1 cellular context compared by ENCODE assay signal in the genomic region with DNA sequence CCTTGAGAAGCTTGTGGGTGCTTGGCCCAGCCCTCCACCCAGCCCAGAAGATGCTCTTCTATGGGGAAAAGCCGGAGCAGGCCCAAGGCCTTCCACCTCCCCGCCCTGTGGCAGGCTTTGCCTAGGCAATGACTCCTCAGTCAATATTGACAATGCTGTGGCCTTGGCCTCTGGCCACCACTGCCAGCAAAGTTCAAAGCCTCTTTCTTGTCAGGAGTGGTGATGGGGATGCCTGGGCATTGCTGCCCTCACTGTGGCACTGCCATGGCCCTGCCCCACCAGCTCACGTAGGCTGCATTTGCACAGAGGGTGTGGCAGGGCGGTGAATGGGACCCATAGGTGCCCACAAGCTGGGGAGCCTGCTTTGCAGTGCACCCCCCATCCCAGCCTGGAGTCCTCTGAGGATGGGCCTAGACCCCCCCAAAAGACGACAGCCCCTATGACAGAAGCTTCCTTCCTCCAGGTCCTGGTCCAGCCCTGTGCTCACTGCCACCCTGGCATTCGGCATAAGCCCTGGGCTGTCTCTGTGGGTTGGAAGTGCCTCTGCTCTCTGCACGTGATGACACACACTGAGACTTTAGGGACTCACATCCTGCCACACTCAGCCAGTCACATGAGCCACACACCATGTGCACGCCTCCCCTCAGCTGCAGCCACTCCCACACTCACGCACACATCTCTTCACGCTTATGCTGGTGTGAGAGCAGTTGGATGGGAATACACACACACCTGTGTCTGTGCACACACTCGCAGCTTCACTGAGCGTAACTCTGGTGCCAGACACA.
A peak's percentile ranks its signal among the peaks of the same experiment; 100 is the strongest.
TF ChIP-seq lines count a peak whose summit lies in the region.

No MANE protein-coding gene starts in this region.

TF ChIP-seq in K562, 482 proteins besides CTCF, POLR2A, EP300 and RAD21:
- TF ChIP-seq ZBTB2 (IDR thresholded peaks at IDR 0.05) (no peak), SIN3B (IDR thresholded peaks at IDR 0.05; ENCODE audit: low read depth) (no peak), BHLHE40 (IDR thresholded peaks at IDR 0.05; ENCODE audit: low read length) (peak; percentile 39; the same call in 1 of the 2 replicates), E2F1 (CRISPR knock-in tag; IDR thresholded peaks at IDR 0.05) (no peak), POU5F1 (IDR thresholded peaks at IDR 0.05; ENCODE audit: borderline replicate concordance, low read depth, low read length, partially characterized antibody) (no peak), USF1 (CRISPR knock-in tag; IDR thresholded peaks at IDR 0.05) (peak; percentile 54)
TF ChIP-seq in K562: peak in this region for 2.
